1 cellular context compared by ENCODE assay signal in the genomic region with DNA sequence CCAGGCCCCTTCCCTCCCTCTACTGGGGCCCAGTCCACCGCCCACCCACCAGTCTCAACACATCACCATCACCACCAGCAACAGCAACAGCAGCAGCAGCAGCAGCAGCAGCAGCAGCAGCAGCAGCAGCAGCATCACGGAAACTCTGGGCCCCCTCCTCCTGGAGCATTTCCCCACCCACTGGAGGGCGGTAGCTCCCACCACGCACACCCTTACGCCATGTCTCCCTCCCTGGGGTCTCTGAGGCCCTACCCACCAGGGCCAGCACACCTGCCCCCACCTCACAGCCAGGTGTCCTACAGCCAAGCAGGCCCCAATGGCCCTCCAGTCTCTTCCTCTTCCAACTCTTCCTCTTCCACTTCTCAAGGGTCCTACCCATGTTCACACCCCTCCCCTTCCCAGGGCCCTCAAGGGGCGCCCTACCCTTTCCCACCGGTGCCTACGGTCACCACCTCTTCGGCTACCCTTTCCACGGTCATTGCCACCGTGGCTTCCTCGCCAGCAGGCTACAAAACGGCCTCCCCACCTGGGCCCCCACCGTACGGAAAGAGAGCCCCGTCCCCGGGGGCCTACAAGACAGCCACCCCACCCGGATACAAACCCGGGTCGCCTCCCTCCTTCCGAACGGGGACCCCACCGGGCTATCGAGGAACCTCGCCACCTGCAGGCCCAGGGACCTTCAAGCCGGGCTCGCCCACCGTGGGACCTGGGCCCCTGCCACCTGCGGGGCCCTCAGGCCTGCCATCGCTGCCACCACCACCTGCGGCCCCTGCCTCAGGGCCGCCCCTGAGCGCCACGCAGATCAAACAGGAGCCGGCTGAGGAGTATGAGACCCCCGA.
TF ChIP-seq lines count a peak whose summit lies in the region.

No MANE protein-coding gene starts in this region.

TF ChIP-seq in K562, 482 proteins besides CTCF, POLR2A, EP300 and RAD21:
- TF ChIP-seq ZBTB7A (IDR thresholded peaks at IDR 0.05; ENCODE audit: borderline replicate concordance, control insufficient read depth, low read depth, low read length) (peak; percentile 48; the same call in 1 of the 2 replicates), RBFOX2 (IDR thresholded peaks at IDR 0.05; ENCODE audit: low read depth, low read length) (peak; percentile 18; the same call in 1 of the 2 replicates), SIX5 (IDR thresholded peaks at IDR 0.05; ENCODE audit: borderline replicate concordance in 1 of 2, insufficient read depth in 1 of 2, low read depth in 1 of 2, low read length in 2 of 2) (no peak), POLR2B (IDR thresholded peaks at IDR 0.05; ENCODE audit: low read depth, partially characterized antibody) (peak; percentile 43), ZEB2 (IDR thresholded peaks at IDR 0.05) (0 out of 2 replicates have a peak, but pooled peaks have one; percentile 14), ZNF830 (CRISPR knock-in tag; IDR thresholded peaks at IDR 0.05) (no peak), HDAC1 (IDR thresholded peaks at IDR 0.05) (no peak), MCM3 (IDR thresholded peaks at IDR 0.05) (no peak), CBX1 (IDR thresholded peaks at IDR 0.05; ENCODE audit: low read depth) (0 out of 2 replicates have a peak, but pooled peaks have one; percentile 1), U2AF2 (optimal IDR thresholded peaks at IDR 0.05; ENCODE audit: low read depth, low read length) (no peak), SUPT5H (IDR thresholded peaks at IDR 0.05) (0 out of 2 replicates have a peak, but pooled peaks have one; percentile 26), POLR2AphosphoS5 (IDR thresholded peaks at IDR 0.05; ENCODE audit: control insufficient read depth, insufficient read depth, low read depth, low read length) (no peak), PHB (CRISPR knock-in tag; IDR thresholded peaks at IDR 0.05) (no peak), RHOXF2B (CRISPR knock-in tag; conservative IDR thresholded peaks at IDR 0.05) (no peak)
- TF ChIP-seq, protein P1, sequence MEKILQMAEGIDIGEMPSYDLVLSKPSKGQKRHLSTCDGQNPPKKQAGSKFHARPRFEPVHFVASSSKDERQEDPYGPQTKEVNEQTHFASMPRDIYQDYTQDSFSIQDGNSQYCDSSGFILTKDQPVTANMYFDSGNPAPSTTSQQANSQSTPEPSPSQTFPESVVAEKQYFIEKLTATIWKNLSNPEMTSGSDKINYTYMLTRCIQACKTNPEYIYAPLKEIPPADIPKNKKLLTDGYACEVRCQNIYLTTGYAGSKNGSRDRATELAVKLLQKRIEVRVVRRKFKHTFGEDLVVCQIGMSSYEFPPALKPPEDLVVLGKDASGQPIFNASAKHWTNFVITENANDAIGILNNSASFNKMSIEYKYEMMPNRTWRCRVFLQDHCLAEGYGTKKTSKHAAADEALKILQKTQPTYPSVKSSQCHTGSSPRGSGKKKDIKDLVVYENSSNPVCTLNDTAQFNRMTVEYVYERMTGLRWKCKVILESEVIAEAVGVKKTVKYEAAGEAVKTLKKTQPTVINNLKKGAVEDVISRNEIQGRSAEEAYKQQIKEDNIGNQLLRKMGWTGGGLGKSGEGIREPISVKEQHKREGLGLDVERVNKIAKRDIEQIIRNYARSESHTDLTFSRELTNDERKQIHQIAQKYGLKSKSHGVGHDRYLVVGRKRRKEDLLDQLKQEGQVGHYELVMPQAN (IDR thresholded peaks at IDR 0.05; ENCODE audit: borderline replicate concordance): no peak
- TF ChIP-seq, protein P2, sequence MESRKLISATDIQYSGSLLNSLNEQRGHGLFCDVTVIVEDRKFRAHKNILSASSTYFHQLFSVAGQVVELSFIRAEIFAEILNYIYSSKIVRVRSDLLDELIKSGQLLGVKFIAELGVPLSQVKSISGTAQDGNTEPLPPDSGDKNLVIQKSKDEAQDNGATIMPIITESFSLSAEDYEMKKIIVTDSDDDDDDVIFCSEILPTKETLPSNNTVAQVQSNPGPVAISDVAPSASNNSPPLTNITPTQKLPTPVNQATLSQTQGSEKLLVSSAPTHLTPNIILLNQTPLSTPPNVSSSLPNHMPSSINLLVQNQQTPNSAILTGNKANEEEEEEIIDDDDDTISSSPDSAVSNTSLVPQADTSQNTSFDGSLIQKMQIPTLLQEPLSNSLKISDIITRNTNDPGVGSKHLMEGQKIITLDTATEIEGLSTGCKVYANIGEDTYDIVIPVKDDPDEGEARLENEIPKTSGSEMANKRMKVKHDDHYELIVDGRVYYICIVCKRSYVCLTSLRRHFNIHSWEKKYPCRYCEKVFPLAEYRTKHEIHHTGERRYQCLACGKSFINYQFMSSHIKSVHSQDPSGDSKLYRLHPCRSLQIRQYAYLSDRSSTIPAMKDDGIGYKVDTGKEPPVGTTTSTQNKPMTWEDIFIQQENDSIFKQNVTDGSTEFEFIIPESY (CRISPR knock-in tag; IDR thresholded peaks at IDR 0.05): peak; percentile 55; the same call in 1 of the 2 replicates
